ENCODE assay signal across 8 cellular contexts in the genomic region with DNA sequence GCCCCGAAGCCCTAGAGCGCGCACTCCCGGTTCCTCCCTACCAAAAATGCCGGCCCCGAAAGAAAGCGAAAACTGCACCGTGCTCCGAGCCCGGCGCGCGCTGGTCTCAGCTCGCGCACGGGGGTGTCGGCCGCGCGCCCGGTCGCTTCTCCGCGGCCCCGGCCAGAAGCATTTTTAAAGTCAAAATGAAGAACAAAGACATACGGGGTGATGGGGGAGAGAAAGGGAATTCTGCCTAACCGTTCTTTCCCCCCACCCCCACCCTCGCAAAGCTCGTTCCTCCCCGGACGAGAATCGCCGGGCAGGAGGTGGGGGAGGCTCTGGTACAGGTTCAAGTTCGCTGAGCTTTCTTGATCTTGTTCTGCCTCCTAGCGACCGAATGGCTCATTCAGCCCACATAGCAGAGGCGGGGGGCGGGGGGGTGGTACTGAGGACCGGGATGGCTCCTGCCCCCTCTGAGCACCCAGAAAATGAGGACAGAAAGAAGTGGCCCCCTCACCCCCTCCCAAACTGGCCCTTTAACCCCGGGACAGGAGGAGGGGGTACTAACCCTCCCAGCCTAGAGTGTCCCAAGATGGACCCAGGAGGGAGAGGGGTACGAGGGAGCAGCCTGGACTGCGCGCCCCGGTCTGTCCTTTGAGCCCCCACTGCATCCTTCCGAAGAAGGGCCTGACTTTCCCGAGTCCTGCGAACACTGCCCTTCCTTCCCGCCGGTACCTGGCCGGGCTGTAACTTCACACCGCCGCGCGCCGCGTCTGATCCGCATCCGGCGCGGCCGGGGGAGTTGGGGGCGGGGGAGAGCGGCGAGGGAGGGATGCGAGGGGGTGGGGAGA. TPM values are rescaled to one million over a fixed set of nuclear protein-coding genes. Genes with fewer than 3 reads are reported as not detected.
DNase-seq lines count a peak whose midpoint lies in the region; ATAC-seq and TF ChIP-seq lines count a peak whose summit lies in the region.

No MANE protein-coding gene starts in this region.

- no TSS peak for BruUV-seq in HCT116 (replicated peaks; lab: Mats Ljungman, UMichigan)

- no peaks in the 10 kb centered on the region for H3K9me2 ChIP-seq in HCT116 (ENCODE audit: insufficient read depth)

- POLR2A ChIA-PET in HCT116 (lab: Charles Lee) = interaction anchor here (0.6 to 1.2 kb wide), 2 partner anchors 213 to 612 kb away, joined by 3 read pairs; no protein-coding TSS in a partner anchor
- POLR2A ChIA-PET in RWPE1 (lab: Yijun Ruan, JAX; ENCODE audit: low non-redundant PET) = interaction anchor here (0.6 to 0.7 kb wide), 2 partner anchors 562 to 1878 kb away, joined by 3 to 9 read pairs; no protein-coding TSS in a partner anchor

- peaks cover 2 to 32% of the 10 kb centered on the region in 2 experiments; a peak in 3 of 4 replicates for H3K4me1 ChIP-seq in HCT116 (ENCODE audit: control insufficient read depth in 1 of 2, insufficient read depth in 2 of 2, low read length in 2 of 2)

- H3K27ac ChIP-seq in HCT116 (ENCODE audit: low read depth, low read length) = no peak overlapping the region
- peak overlapping the region; percentile 62 for H3K27ac ChIP-seq in RWPE1

- peak overlapping the region; percentile 96 for H3K4me2 ChIP-seq in HCT116 (ENCODE audit: low read length)

- peak; percentile 89 for TF ChIP-seq RAD21 in HCT116 (IDR thresholded peaks at IDR 0.05; ENCODE audit: low read depth)

- no peaks in the 10 kb centered on the region for H3K79me2 ChIP-seq in HCT116 (ENCODE audit: insufficient read depth, low read length)

- RAD21 ChIA-PET in HCT116 (lab: Charles Lee; ENCODE audit: low non-redundant PET in 1 of 2, low total read pairs in 2 of 2, uncharacterized antibody in 2 of 2, unreplicated experiment in 2 of 2) = interaction anchor here (0.6 to 1.0 kb wide), 13 partner anchors 9 to 1954 kb away, joined by 3 to 7 read pairs (median 3); no protein-coding TSS in a partner anchor

- no peak for TF ChIP-seq POLR2A in HCT116 (IDR thresholded peaks at IDR 0.05; ENCODE audit: borderline replicate concordance, extremely low read depth, insufficient read depth, insufficient read length)

- ATAC-seq in HCT116 = peak; percentile 64

- H3K27me3 ChIP-seq in HCT116 (ENCODE audit: insufficient read depth, low read length) = peaks cover 64% of the 10 kb centered on the region

- peak overlapping the region; percentile 23; the same call in 1 of the 2 replicates for H3K9ac ChIP-seq in HCT116 (ENCODE audit: low read length)

- H3K36me3 ChIP-seq in HCT116 (ENCODE audit: control insufficient read depth in 1 of 2, insufficient read depth in 2 of 2, low read length in 2 of 2) = no peaks in the 10 kb centered on the region

- DNase-seq in NCI-H1417 (lab: John Stamatoyannopoulos, UW) (peak; percentile 76 to 94 (median 83)), NCI-H1417 treated with DMSO at 0.1 percent for 48 hours (lab: John Stamatoyannopoulos, UW) (no peak), HCT116 (ENCODE audit: low read depth, low spot score) (peak; percentile 50), RWPE1 (ENCODE audit: low spot score) (peak; percentile 71), astrocyte of the hippocampus (ENCODE audit: low read depth, low spot score) (peak; percentile 96), hypothalamus (lab: John Stamatoyannopoulos, UW) (peak in 42 of 51 donors; percentile 27 to 89 (median 63)), retina (peak; percentile 93)

- intact Hi-C loops in HCT116 (cut with micrococcal nuclease) = loop anchor here (1.0 to 10.0 kb wide), 3 partner anchors 1246 to 1788 kb away; no protein-coding TSS in a partner anchor

- H4K20me1 ChIP-seq in HCT116 (ENCODE audit: insufficient read depth) = no peaks in the 10 kb centered on the region

- TF ChIP-seq CTCF in HCT116 (IDR thresholded peaks at IDR 0.05 in 2 of 3, conservative IDR thresholded peaks at IDR 0.05 in 1 of 3; ENCODE audit: borderline replicate concordance in 1 of 3, insufficient read depth in 1 of 3, low read depth in 2 of 3, low read length in 2 of 3) = peak; percentile 45 to 77 (median 57); a peak in 5 of 6 replicates
- TF ChIP-seq CTCF in LNCAP (IDR thresholded peaks at IDR 0.05) = peak; percentile 65
- TF ChIP-seq CTCF in RWPE1 (conservative IDR thresholded peaks at IDR 0.05; ENCODE audit: low read depth) = peak; percentile 76

- CTCF ChIA-PET in HCT116 (lab: Charles Lee) (interaction anchor here (0.6 to 1.7 kb wide), 18 partner anchors 8 to 1787 kb away, joined by 3 to 23 read pairs (median 4); no protein-coding TSS in a partner anchor), RWPE1 (lab: Yijun Ruan, JAX) (interaction anchor here (0.5 to 1.8 kb wide), 29 partner anchors 10 to 1788 kb away, joined by 3 to 6 read pairs (median 3); no protein-coding TSS in a partner anchor)

- peak overlapping the region; percentile 74 for H2AFZ ChIP-seq in HCT116 (ENCODE audit: low read depth, low read length, poor library complexity, severe bottlenecking)

- peak overlapping the region; percentile 48 to 64 for H3K4me3 ChIP-seq in HCT116 (replicated peaks in 1 of 2; ENCODE audit: low read depth in 1 of 2, low read length in 2 of 2)

- H3K9me3 ChIP-seq in HCT116 (ENCODE audit: control insufficient read depth in 1 of 2, insufficient read depth in 1 of 2, low read depth in 1 of 2, low read length in 2 of 2) = no peaks in the 10 kb centered on the region

TF ChIP-seq in HCT116, 20 proteins besides CTCF, POLR2A, EP300 and RAD21:
- TF ChIP-seq EZH2phosphoT487 (IDR thresholded peaks at IDR 0.05; ENCODE audit: borderline replicate concordance) = no peak
- TF ChIP-seq YY1 (IDR thresholded peaks at IDR 0.05; ENCODE audit: extremely low read depth, insufficient replicate concordance, low read depth, low read length) = no peak
- TF ChIP-seq ZNF274 (IDR thresholded peaks at IDR 0.05; ENCODE audit: low read depth, low read length) = no peak
TF ChIP-seq in HCT116: peak in this region for 0.

RNA-seq across cellular contexts. Expression of gene BCL11A, which starts 3.1 kb away (rescaled TPM):
- total RNA-seq in HCT116 (2021; ENCODE audit: unreplicated experiment) = 0.71 TPM
- 0.62 and 0.70 TPM in 2 replicates for polyA plus RNA-seq in HCT116 (2012)
